ENCODE assay signal across 26 cellular contexts in genomic region chr20:15257471-15257870, GRCh38.
"Had no signal": no experiment of that assay in that cellular context is flagged by ENCODE, and none has a peak within 500 bp of the region (broad histone marks: within the 10 kb centered on the region; RNA-seq: fewer than 3 reads in every experiment).

No MANE protein-coding gene starts in this region.

- H3K36me3 Mint-ChIP-seq: memory B cell; naive thymus-derived CD8-positive, alpha-beta T cell; stimulated activated effector memory CD8-positive, alpha-beta T cell treated with anti-CD3 and anti-CD28 coated beads, Interleukin-12 subunit alpha, Interleukin-12 subunit beta, amount 100 ng/mL, for 72 hours had no signal

- H3K4me3 Mint-ChIP-seq: endodermal cell; memory B cell; naive thymus-derived CD8-positive, alpha-beta T cell; nephron progenitor cell; stimulated activated effector memory CD8-positive, alpha-beta T cell treated with anti-CD3 and anti-CD28 coated beads, Interleukin-12 subunit alpha, Interleukin-12 subunit beta, amount 100 ng/mL, for 72 hours had no signal

- H3K4me3 ChIP-seq: dorsolateral prefrontal cortex, esophagus muscularis mucosa, gastrocnemius medialis, lung, prostate gland, right atrium auricular region, stomach, thyroid gland, vagina had no signal

- H3K9me3 ChIP-seq: esophagus muscularis mucosa, gastrocnemius medialis, prostate gland, right atrium auricular region, stomach, thyroid gland, vagina had no signal

- H3K27me3 Mint-ChIP-seq: memory B cell had no signal

- ATAC-seq: gastrocnemius medialis; left lobe of liver; naive thymus-derived CD8-positive, alpha-beta T cell; sciatic nerve; stimulated activated effector memory CD8-positive, alpha-beta T cell treated with anti-CD3 and anti-CD28 coated beads, Interleukin-12 subunit alpha, Interleukin-12 subunit beta, amount 100 ng/mL, for 72 hours had no signal

- H3K27ac ChIP-seq: dorsolateral prefrontal cortex, esophagus muscularis mucosa, gastrocnemius medialis, prostate gland, right atrium auricular region, stomach, thyroid gland, vagina had no signal

- H3K4me1 ChIP-seq: esophagus muscularis mucosa, gastrocnemius medialis, prostate gland, right atrium auricular region, thyroid gland, vagina had no signal

- H3K9me3 Mint-ChIP-seq: endodermal cell, memory B cell had no signal

- H3K27ac Mint-ChIP-seq: endodermal cell; memory B cell; naive thymus-derived CD8-positive, alpha-beta T cell; nephron progenitor cell; stimulated activated effector memory CD8-positive, alpha-beta T cell treated with anti-CD3 and anti-CD28 coated beads, Interleukin-12 subunit alpha, Interleukin-12 subunit beta, amount 100 ng/mL, for 72 hours had no signal

- H3K27me3 ChIP-seq: dorsolateral prefrontal cortex, esophagus muscularis mucosa, gastrocnemius medialis, right atrium auricular region, stomach, thyroid gland, vagina had no signal

- H3K4me1 Mint-ChIP-seq: endodermal cell; memory B cell; naive thymus-derived CD8-positive, alpha-beta T cell; stimulated activated effector memory CD8-positive, alpha-beta T cell treated with anti-CD3 and anti-CD28 coated beads, Interleukin-12 subunit alpha, Interleukin-12 subunit beta, amount 100 ng/mL, for 72 hours had no signal

- H3K36me3 ChIP-seq: esophagus muscularis mucosa, gastrocnemius medialis, prostate gland, right atrium auricular region, stomach, thyroid gland, vagina had no signal

- DNase-seq: cortex of kidney; dorsolateral prefrontal cortex; effector CD4-positive, alpha-beta T cell; endodermal cell; gastrocnemius medialis; head of caudate nucleus; kidney; midbrain; naive thymus-derived CD8-positive, alpha-beta T cell; nephron progenitor cell; nucleus accumbens; stimulated activated CD4-positive, alpha-beta T cell treated with anti-CD3 and anti-CD28 coated beads, Interleukin-2, amount 100 ng/mL, for 24 hours; stimulated activated CD4-positive, alpha-beta T cell treated with anti-CD3 and anti-CD28 coated beads, Interleukin-4, amount 100 ng/mL, for 24 hours; stimulated activated naive CD4-positive, alpha-beta T cell treated with Interleukin-2 at 50 U/mL for 16 hours; stomach; thyroid gland; trophoblast cell had no signal
